Comparison of ENCODE assay signal across 26 cellular contexts in the genomic region with DNA sequence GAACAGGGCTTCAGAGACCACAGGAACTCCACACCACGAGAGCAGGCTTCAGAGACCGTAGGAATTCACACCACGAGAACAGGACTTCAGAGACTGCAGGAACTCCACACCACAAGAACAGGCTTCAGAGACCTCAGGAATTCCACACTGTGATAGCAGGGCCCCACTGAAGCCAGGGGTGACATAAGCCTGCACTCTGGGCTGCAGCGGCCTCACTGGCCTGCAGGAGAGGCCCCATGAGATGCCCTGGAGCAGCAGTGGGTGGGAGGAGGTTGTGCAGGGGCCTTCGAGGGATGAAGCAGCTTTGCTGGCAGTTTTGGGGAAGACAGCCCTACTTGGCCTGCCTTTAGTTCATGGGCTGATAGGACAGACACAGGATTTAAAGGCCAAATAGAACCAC.
"Had no signal": no experiment of that assay in that cellular context is flagged by ENCODE, and none has a peak within 500 bp of the region (broad histone marks: within the 10 kb centered on the region; RNA-seq: fewer than 3 reads in every experiment).

No MANE protein-coding gene starts in this region.

- H3K9ac ChIP-seq: SK-N-SH had no signal

- H3K4me1 ChIP-seq: SJCRH30 had no signal

- H3K4me2 ChIP-seq: SK-N-SH had no signal

- H3K9me3 ChIP-seq: SJCRH30 had no signal

- H3K27me3 ChIP-seq: brain microvascular endothelial cell, cardiac muscle cell, SJCRH30 had no signal

- H3K9me2 ChIP-seq: SK-N-SH had no signal

- H3K27ac ChIP-seq: brain microvascular endothelial cell, cardiac muscle cell, SJCRH30 had no signal

- H3K36me3 ChIP-seq: brain microvascular endothelial cell, cardiac muscle cell, SJCRH30 had no signal

- H3K4me3 ChIP-seq: cardiac muscle cell, SJCRH30 had no signal

- DNase-seq: activated CD4-positive, alpha-beta T cell treated with anti-CD3 and anti-CD28 coated beads for 48 hours; activated CD4-positive, alpha-beta T cell treated with anti-CD3 and anti-CD28 coated beads, Interleukin-2, amount 50 U/mL, for 4 hours; activated CD8-positive, alpha-beta memory T cell treated with anti-CD3 and anti-CD28 coated beads, Interleukin-2, amount 50 U/mL, for 48 hours; activated CD8-positive, alpha-beta T cell treated with anti-CD3 and anti-CD28 coated beads, Interleukin-2, amount 10 ng/mL, durations not matched to agents 7 days and 5 days; activated naive CD4-positive, alpha-beta T cell treated with anti-CD3 and anti-CD28 coated beads for 36 hours; activated T-cell treated with anti-CD3 and anti-CD28 coated beads, Interleukin-2, amount 50 U/mL, for 1 hour; amygdala; brain microvascular endothelial cell; cerebellar nuclear complex; Kasumi-1; KBM-7; NCI-H1092; NCI-H1417 treated with DMSO at 0.1 percent for 48 hours; NCI-H1694; NCI-H2029; NCI-H2107; NCI-H2171 treated with DMSO at 0.1 percent for 48 hours; NCI-H226; NCI-H526; NK-92 treated with Interleukin-12 subunit alpha and Interleukin-12 subunit beta, amount 100 ng/mL, for 24 hours; OCI-M1; Right ventricle myocardium superior; RPMI8226; SJCRH30; SK-N-SH had no signal
